Comparison of ENCODE assay signal across 22 cellular contexts in the genomic region with DNA sequence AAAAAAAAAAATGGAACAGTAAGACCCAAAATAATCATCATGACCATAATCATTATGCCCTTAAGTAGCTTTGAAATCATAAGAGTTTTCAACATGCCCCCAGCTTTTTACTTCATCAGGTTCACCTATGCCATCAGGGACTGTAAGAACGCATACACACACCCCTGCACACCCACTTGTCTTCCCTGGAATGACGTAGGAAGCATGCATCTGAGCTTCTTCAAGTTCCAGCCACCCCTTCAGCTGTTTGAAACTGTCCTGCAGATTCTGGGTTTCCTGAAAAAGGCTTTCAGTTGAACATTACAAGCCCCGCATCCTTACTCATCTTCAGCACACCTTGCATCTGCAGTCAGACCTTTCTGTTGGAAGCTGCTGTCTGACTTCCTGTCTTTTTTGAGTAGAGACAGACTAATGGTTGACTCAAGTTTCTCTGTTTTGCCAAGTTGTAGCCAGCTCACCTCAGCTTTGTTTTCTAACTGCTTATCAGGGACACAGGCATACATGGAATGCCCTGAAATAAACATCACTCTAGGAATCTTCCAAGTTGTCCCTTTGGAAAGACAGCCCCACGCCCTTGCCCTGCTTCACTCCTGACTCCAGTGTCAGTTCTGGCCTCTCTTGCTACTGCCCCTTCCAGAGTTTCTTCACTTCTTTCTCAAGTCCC. TPM values are rescaled to one million over a fixed set of nuclear protein-coding genes. Genes with fewer than 3 reads are reported as not detected.
DNase-seq lines count a peak whose midpoint lies in the region; ATAC-seq, FAIRE-seq and TF ChIP-seq lines count a peak whose summit lies in the region.
"Had no signal": no experiment of that assay in that cellular context is flagged by ENCODE, and none has a peak within 500 bp of the region (broad histone marks: within the 10 kb centered on the region; RNA-seq: fewer than 3 reads in every experiment).

No MANE protein-coding gene starts in this region.

- no peaks in the 10 kb centered on the region for H3K4me1 ChIP-seq in foreskin keratinocyte
- peaks cover 3 to 8% (median 5%) of the 10 kb centered on the region in 3 donors for H3K4me1 ChIP-seq in skeletal muscle tissue (ENCODE audit: control insufficient read depth in 3 of 3, insufficient read depth in 3 of 3, low read length in 3 of 3)

- DNase-seq in activated naive CD8-positive, alpha-beta T cell treated with anti-CD3 and anti-CD28 coated beads, Interleukin-2, amount 10 ng/mL, durations not matched to agents 7 days and 5 days, result no peak
- DNase-seq in activated naive CD8-positive, alpha-beta T cell treated with anti-CD3 and anti-CD28 coated beads, Interleukin-2, amount 50 U/mL, for 24 hours, result no peak
- DNase-seq in T-helper 17 cell (no peak), foreskin keratinocyte (no peak), GOT3 (lab: John Stamatoyannopoulos, UW) (no peak), KG1 (lab: John Stamatoyannopoulos, UW) (no peak), urothelium cell line (ENCODE audit: low spot score) (no peak)
- DNase-seq: activated CD4-positive, CD25-positive, alpha-beta regulatory T cell treated with anti-CD3 and anti-CD28 coated beads, Interleukin-2, amount 50 U/mL, for 72 hours; activated CD8-positive, alpha-beta memory T cell treated with anti-CD3 and anti-CD28 coated beads, Interleukin-2, amount 50 U/mL, for 4 hours; CD4-positive, alpha-beta memory T cell; effector memory CD8-positive, alpha-beta T cell; NCI-H2171 treated with DMSO at 0.1 percent for 48 hours; stimulated activated naive CD8-positive, alpha-beta T cell treated with anti-CD3 and anti-CD28 coated beads, Interleukin-15, amount 100 ng/mL, for 72 hours; T1000 had no signal

- H3K27me3 ChIP-seq in foreskin keratinocyte (no peaks in the 10 kb centered on the region), skeletal muscle tissue (ENCODE audit: control insufficient read depth in 3 of 3, insufficient read depth in 3 of 3, low read length in 3 of 3) (no peaks in the 10 kb centered on the region)

- H3K9me3 Mint-ChIP-seq in activated naive CD8-positive, alpha-beta T cell treated with anti-CD3 and anti-CD28 coated beads, Interleukin-2, amount 10 ng/mL, durations not matched to agents 7 days and 5 days, result no peaks in the 10 kb centered on the region
- no peaks in the 10 kb centered on the region for H3K9me3 Mint-ChIP-seq in activated naive CD8-positive, alpha-beta T cell treated with anti-CD3 and anti-CD28 coated beads, Interleukin-2, amount 50 U/mL, for 24 hours
- H3K9me3 Mint-ChIP-seq: activated naive CD4-positive, alpha-beta T cell treated with anti-CD3 and anti-CD28 coated beads, Interleukin-2, amount 50 U/mL, for 24 hours; effector memory CD8-positive, alpha-beta T cell; stimulated activated naive CD8-positive, alpha-beta T cell treated with anti-CD3 and anti-CD28 coated beads, Interleukin-15, amount 100 ng/mL, for 72 hours had no signal

- no peaks in the 10 kb centered on the region for H3K9me3 ChIP-seq in T-helper 17 cell (ENCODE audit: control insufficient read depth, low read length, poor library complexity, severe bottlenecking)
- H3K9me3 ChIP-seq in skeletal muscle tissue (ENCODE audit: control insufficient read depth in 3 of 3, low read length in 3 of 3), result no peaks in the 10 kb centered on the region

- POLR2A ChIA-PET in activated naive CD8-positive, alpha-beta T cell treated with anti-CD3 and anti-CD28 coated beads, Interleukin-2, amount 10 ng/mL, durations not matched to agents 7 days and 5 days (lab: Charles Lee), result interaction anchor here (0.6 kb wide), 1 partner anchor 18 kb away, joined by 3 read pairs; no protein-coding TSS in a partner anchor

- peaks cover 3% of the 10 kb centered on the region for H3K4me1 Mint-ChIP-seq in activated naive CD8-positive, alpha-beta T cell treated with anti-CD3 and anti-CD28 coated beads, Interleukin-2, amount 10 ng/mL, durations not matched to agents 7 days and 5 days
- no peaks in the 10 kb centered on the region for H3K4me1 Mint-ChIP-seq in activated naive CD8-positive, alpha-beta T cell treated with anti-CD3 and anti-CD28 coated beads, Interleukin-2, amount 50 U/mL, for 24 hours
- no peaks in the 10 kb centered on the region for H3K4me1 Mint-ChIP-seq in T-helper 17 cell
- H3K4me1 Mint-ChIP-seq: activated naive CD4-positive, alpha-beta T cell treated with anti-CD3 and anti-CD28 coated beads, Interleukin-2, amount 50 U/mL, for 24 hours; stimulated activated naive CD8-positive, alpha-beta T cell treated with anti-CD3 and anti-CD28 coated beads, Interleukin-15, amount 100 ng/mL, for 72 hours had no signal

- FAIRE-seq in urothelium cell line (lab: Jason Lieb, UNC), result no peak
- FAIRE-seq: RCC 7860 had no signal

- no peak for TF ChIP-seq CTCF in foreskin keratinocyte (conservative IDR thresholded peaks at IDR 0.05)

- peaks cover 22% of the 10 kb centered on the region for H3K36me3 Mint-ChIP-seq in activated naive CD8-positive, alpha-beta T cell treated with anti-CD3 and anti-CD28 coated beads, Interleukin-2, amount 10 ng/mL, durations not matched to agents 7 days and 5 days
- H3K36me3 Mint-ChIP-seq in activated naive CD8-positive, alpha-beta T cell treated with anti-CD3 and anti-CD28 coated beads, Interleukin-2, amount 50 U/mL, for 24 hours (ENCODE audit: low read depth), result peaks cover 19% of the 10 kb centered on the region
- H3K36me3 Mint-ChIP-seq in T-helper 17 cell (ENCODE audit: low read depth), result peaks cover 7% of the 10 kb centered on the region

- no peaks in the 10 kb centered on the region for H3K27me3 Mint-ChIP-seq in activated naive CD8-positive, alpha-beta T cell treated with anti-CD3 and anti-CD28 coated beads, Interleukin-2, amount 10 ng/mL, durations not matched to agents 7 days and 5 days
- H3K27me3 Mint-ChIP-seq in activated naive CD8-positive, alpha-beta T cell treated with anti-CD3 and anti-CD28 coated beads, Interleukin-2, amount 50 U/mL, for 24 hours, result no peaks in the 10 kb centered on the region
- H3K27me3 Mint-ChIP-seq in T-helper 17 cell, result no peaks in the 10 kb centered on the region
- H3K27me3 Mint-ChIP-seq: activated naive CD4-positive, alpha-beta T cell treated with anti-CD3 and anti-CD28 coated beads, Interleukin-2, amount 50 U/mL, for 24 hours; CD4-positive, alpha-beta memory T cell; effector memory CD8-positive, alpha-beta T cell; stimulated activated naive CD8-positive, alpha-beta T cell treated with anti-CD3 and anti-CD28 coated beads, Interleukin-15, amount 100 ng/mL, for 72 hours had no signal

- peak overlapping the region; percentile 31 for H3K27ac Mint-ChIP-seq in activated naive CD8-positive, alpha-beta T cell treated with anti-CD3 and anti-CD28 coated beads, Interleukin-2, amount 10 ng/mL, durations not matched to agents 7 days and 5 days
- no peak overlapping the region for H3K27ac Mint-ChIP-seq in activated naive CD8-positive, alpha-beta T cell treated with anti-CD3 and anti-CD28 coated beads, Interleukin-2, amount 50 U/mL, for 24 hours
- peak overlapping the region; percentile 56 for H3K27ac Mint-ChIP-seq in T-helper 17 cell
- H3K27ac Mint-ChIP-seq: activated naive CD4-positive, alpha-beta T cell treated with anti-CD3 and anti-CD28 coated beads, Interleukin-2, amount 50 U/mL, for 24 hours had no signal

- H3K4me3 ChIP-seq in skeletal muscle tissue (ENCODE audit: low read length in 3 of 3), result no peak overlapping the region
- H3K4me3 ChIP-seq: SK-N-MC had no signal

- H3K36me3 ChIP-seq in skeletal muscle tissue (ENCODE audit: control insufficient read depth in 3 of 3, insufficient read depth in 3 of 3, low read length in 3 of 3), result peaks cover 40 to 67% (median 64%) of the 10 kb centered on the region in 3 donors

- H3K9ac ChIP-seq in skeletal muscle tissue (ENCODE audit: low read depth in 1 of 3, low read length in 3 of 3), result no peak overlapping the region

- peak overlapping the region; percentile 14 for H3K27ac ChIP-seq in foreskin keratinocyte
- H3K27ac ChIP-seq in skeletal muscle tissue (ENCODE audit: low read depth, low read length), result peak overlapping the region; percentile 12
- H3K27ac ChIP-seq: SK-N-MC had no signal

- H3K4me3 Mint-ChIP-seq in activated naive CD8-positive, alpha-beta T cell treated with anti-CD3 and anti-CD28 coated beads, Interleukin-2, amount 10 ng/mL, durations not matched to agents 7 days and 5 days, result no peak overlapping the region
- no peak overlapping the region for H3K4me3 Mint-ChIP-seq in activated naive CD8-positive, alpha-beta T cell treated with anti-CD3 and anti-CD28 coated beads, Interleukin-2, amount 50 U/mL, for 24 hours
- no peak overlapping the region for H3K4me3 Mint-ChIP-seq in T-helper 17 cell
- H3K4me3 Mint-ChIP-seq: activated naive CD4-positive, alpha-beta T cell treated with anti-CD3 and anti-CD28 coated beads, Interleukin-2, amount 50 U/mL, for 24 hours; CD4-positive, alpha-beta memory T cell; effector memory CD8-positive, alpha-beta T cell; stimulated activated naive CD8-positive, alpha-beta T cell treated with anti-CD3 and anti-CD28 coated beads, Interleukin-15, amount 100 ng/mL, for 72 hours had no signal

- no peak for ATAC-seq in activated naive CD8-positive, alpha-beta T cell treated with anti-CD3 and anti-CD28 coated beads, Interleukin-2, amount 10 ng/mL, durations not matched to agents 7 days and 5 days (ENCODE audit: low read depth)
- no peak for ATAC-seq in activated naive CD8-positive, alpha-beta T cell treated with anti-CD3 and anti-CD28 coated beads, Interleukin-2, amount 50 U/mL, for 24 hours
- no peak for ATAC-seq in T-helper 17 cell
- ATAC-seq in foreskin keratinocyte, result peak; percentile 49
- ATAC-seq: effector memory CD8-positive, alpha-beta T cell; stimulated activated naive CD8-positive, alpha-beta T cell treated with anti-CD3 and anti-CD28 coated beads, Interleukin-15, amount 100 ng/mL, for 72 hours had no signal

RNA-seq across cellular contexts. Expression of a gene that starts 37.0 kb away (rescaled TPM):
- total RNA-seq in activated naive CD8-positive, alpha-beta T cell treated with anti-CD3 and anti-CD28 coated beads, Interleukin-2, amount 10 ng/mL, durations not matched to agents 7 days and 5 days, result 10 to 100 TPM; 62.5 to 68.0 TPM
- total RNA-seq in T-helper 17 cell (10 to 100 TPM; 58.0 to 65.9 TPM), foreskin keratinocyte (53.5 and 55.5 TPM in 2 replicates), skeletal muscle tissue (19.8 TPM)
- polyA plus RNA-seq in foreskin keratinocyte, result 42.3 and 43.4 TPM in 2 replicates

RNA-seq across cellular contexts. Expression of a gene that starts 37.4 kb away (rescaled TPM):
- total RNA-seq in activated naive CD8-positive, alpha-beta T cell treated with anti-CD3 and anti-CD28 coated beads, Interleukin-2, amount 10 ng/mL, durations not matched to agents 7 days and 5 days, result 10 to 100 TPM; 18.9 to 19.0 TPM
- total RNA-seq in T-helper 17 cell, result 10 to 100 TPM; 11.0 to 14.7 TPM
- 9.5 and 10.0 TPM in 2 replicates for total RNA-seq in foreskin keratinocyte
- polyA plus RNA-seq in foreskin keratinocyte, result 9.5 and 10.9 TPM in 2 replicates
- 5.7 TPM for total RNA-seq in skeletal muscle tissue

RNA-seq across cellular contexts. Expression of a gene that starts 46.1 kb away (rescaled TPM):
- 10 to 100 TPM; 64.1 to 70.0 TPM for total RNA-seq in activated naive CD8-positive, alpha-beta T cell treated with anti-CD3 and anti-CD28 coated beads, Interleukin-2, amount 10 ng/mL, durations not matched to agents 7 days and 5 days
- 100 to 1,000 TPM; 110 to 129 TPM for total RNA-seq in T-helper 17 cell
- 31.5 and 36.4 TPM in 2 replicates for total RNA-seq in foreskin keratinocyte
- 32.1 and 38.1 TPM in 2 replicates for polyA plus RNA-seq in foreskin keratinocyte
- total RNA-seq in skeletal muscle tissue, result 30.8 TPM

RNA-seq across cellular contexts. Expression of a gene that starts 46.4 kb away (rescaled TPM):
- total RNA-seq in activated naive CD8-positive, alpha-beta T cell treated with anti-CD3 and anti-CD28 coated beads, Interleukin-2, amount 10 ng/mL, durations not matched to agents 7 days and 5 days, result 1 to 10 TPM; 5.8 to 7.6 TPM
- total RNA-seq in T-helper 17 cell, result 10 to 100 TPM; 17.2 to 17.4 TPM
- 4.8 and 5.0 TPM in 2 replicates for total RNA-seq in foreskin keratinocyte
- polyA plus RNA-seq in foreskin keratinocyte, result 3.5 TPM in 2 replicates
- total RNA-seq in skeletal muscle tissue, result 4.7 TPM

RNA-seq across cellular contexts. Expression of a gene that starts 55.6 kb away (rescaled TPM):
- not detected for total RNA-seq in activated naive CD8-positive, alpha-beta T cell treated with anti-CD3 and anti-CD28 coated beads, Interleukin-2, amount 10 ng/mL, durations not matched to agents 7 days and 5 days
- total RNA-seq in T-helper 17 cell (not detected), foreskin keratinocyte (not detected in 2 replicates), skeletal muscle tissue (0.52 TPM)
- 0.03 TPM in 1 of 2 replicates, not detected in the other for polyA plus RNA-seq in foreskin keratinocyte
- total RNA-seq: CD4-positive, alpha-beta memory T cell; kidney epithelial cell; LHCN-M2; mononuclear cell; ureter had no signal
- polyA plus RNA-seq: CD4-positive, alpha-beta memory T cell had no signal
